1 cellular context compared by ENCODE assay signal in the genomic region with DNA sequence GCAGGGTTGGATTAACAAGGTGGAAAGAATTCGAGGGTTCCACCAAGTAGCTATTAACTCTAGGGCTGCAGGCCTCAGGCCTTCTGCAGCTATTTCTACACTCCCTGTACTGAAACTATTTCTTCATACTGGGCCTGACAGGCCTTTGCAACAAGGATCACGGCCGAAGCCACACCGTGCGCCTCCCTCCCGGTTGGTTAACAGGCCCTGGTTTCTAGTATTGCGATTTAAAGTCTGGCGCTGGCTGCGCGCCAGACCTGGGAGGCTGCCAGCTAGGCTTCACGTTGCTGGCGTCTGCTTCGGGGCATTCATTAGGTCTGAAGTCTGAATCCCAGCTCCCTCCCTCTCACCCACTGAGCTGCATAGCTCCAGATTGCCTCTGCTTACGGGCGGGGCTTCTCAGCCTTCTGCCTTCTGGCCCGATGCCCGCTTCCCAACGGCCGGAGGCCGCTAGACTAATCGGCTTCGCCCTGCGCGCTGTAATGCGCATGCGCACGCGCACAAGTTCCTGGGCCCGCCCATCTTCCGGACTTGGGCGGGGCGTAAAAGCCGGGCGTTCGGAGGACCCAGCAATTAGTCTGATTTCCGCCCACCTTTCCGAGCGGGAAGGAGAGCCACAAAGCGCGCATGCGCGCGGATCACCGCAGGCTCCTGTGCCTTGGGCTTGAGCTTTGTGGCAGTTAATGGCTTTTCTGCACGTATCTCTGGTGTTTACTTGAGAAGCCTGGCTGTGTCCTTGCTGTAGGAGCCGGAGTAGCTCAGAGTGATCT.
TF ChIP-seq lines count a peak whose summit lies in the region.

No MANE protein-coding gene starts in this region.

TF ChIP-seq in K562, 482 proteins besides CTCF, POLR2A, EP300 and RAD21 (continued from another document and continues in another):
- TF ChIP-seq NFYB (IDR thresholded peaks at IDR 0.05; ENCODE audit: extremely low read depth, insufficient read length) (no peak), RBM17 (IDR thresholded peaks at IDR 0.05; ENCODE audit: borderline replicate concordance, low read depth, low read length) (no peak), ZNF766 (CRISPR knock-in tag; conservative IDR thresholded peaks at IDR 0.05) (0 out of 2 replicates have a peak, but pooled peaks have one; percentile 13), ZNF668 (CRISPR knock-in tag; IDR thresholded peaks at IDR 0.05) (no peak), MYC (IDR thresholded peaks at IDR 0.05; ENCODE audit: low read depth, low read length) (peak; percentile 75), MYC (CRISPR knock-in tag; IDR thresholded peaks at IDR 0.05; ENCODE audit: borderline replicate concordance, low read depth) (no peak), LCOR (CRISPR knock-in tag; IDR thresholded peaks at IDR 0.05) (peak; percentile 77), HCFC1 (IDR thresholded peaks at IDR 0.05; ENCODE audit: low read depth, low read length) (no peak), JUNB (CRISPR knock-in tag; conservative IDR thresholded peaks at IDR 0.05) (no peak), SP2 (IDR thresholded peaks at IDR 0.05; ENCODE audit: extremely low read depth, low read depth, low read length, poor library complexity, severe bottlenecking) (no peak), TEAD4 (IDR thresholded peaks at IDR 0.05; ENCODE audit: low read length) (no peak), TEAD4 (CRISPR knock-in tag; IDR thresholded peaks at IDR 0.05; ENCODE audit: borderline replicate concordance) (no peak), DMBX1 (CRISPR knock-in tag; IDR thresholded peaks at IDR 0.05; ENCODE audit: borderline replicate concordance) (no peak), JUND (IDR thresholded peaks at IDR 0.05; ENCODE audit: borderline replicate concordance, low read depth, low read length) (peak; percentile 31; the same call in 1 of the 2 replicates), JUND (tag; IDR thresholded peaks at IDR 0.05; ENCODE audit: borderline replicate concordance, low read depth, low read length) (no peak; the same call in 2 of the 3 replicates), PRMT5 (CRISPR knock-in tag; IDR thresholded peaks at IDR 0.05) (0 out of 2 replicates have a peak, but pooled peaks have one; percentile 11), HDAC2 (IDR thresholded peaks at IDR 0.05) (no peak), ETV5 (CRISPR knock-in tag; IDR thresholded peaks at IDR 0.05; ENCODE audit: low read depth) (peak; percentile 51; the same call in 1 of the 2 replicates), ZNF121 (CRISPR knock-in tag; conservative IDR thresholded peaks at IDR 0.05) (no peak), BRD4 (IDR thresholded peaks at IDR 0.05) (no peak), ZNF717 (CRISPR knock-in tag; IDR thresholded peaks at IDR 0.05) (no peak), MAFF (IDR thresholded peaks at IDR 0.05; ENCODE audit: low read length) (no peak), ZNF551 (CRISPR knock-in tag; IDR thresholded peaks at IDR 0.05) (no peak), E2F3 (CRISPR knock-in tag; IDR thresholded peaks at IDR 0.05) (0 out of 2 replicates have a peak, but pooled peaks have one; percentile 55), ETS2 (tag; IDR thresholded peaks at IDR 0.05; ENCODE audit: borderline replicate concordance, poor library complexity, severe bottlenecking) (no peak)
- TF ChIP-seq, protein P1, sequence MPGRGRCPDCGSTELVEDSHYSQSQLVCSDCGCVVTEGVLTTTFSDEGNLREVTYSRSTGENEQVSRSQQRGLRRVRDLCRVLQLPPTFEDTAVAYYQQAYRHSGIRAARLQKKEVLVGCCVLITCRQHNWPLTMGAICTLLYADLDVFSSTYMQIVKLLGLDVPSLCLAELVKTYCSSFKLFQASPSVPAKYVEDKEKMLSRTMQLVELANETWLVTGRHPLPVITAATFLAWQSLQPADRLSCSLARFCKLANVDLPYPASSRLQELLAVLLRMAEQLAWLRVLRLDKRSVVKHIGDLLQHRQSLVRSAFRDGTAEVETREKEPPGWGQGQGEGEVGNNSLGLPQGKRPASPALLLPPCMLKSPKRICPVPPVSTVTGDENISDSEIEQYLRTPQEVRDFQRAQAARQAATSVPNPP (IDR thresholded peaks at IDR 0.05; ENCODE audit: borderline replicate concordance, insufficient read depth, insufficient read length): no peak
- TF ChIP-seq, protein P2, sequence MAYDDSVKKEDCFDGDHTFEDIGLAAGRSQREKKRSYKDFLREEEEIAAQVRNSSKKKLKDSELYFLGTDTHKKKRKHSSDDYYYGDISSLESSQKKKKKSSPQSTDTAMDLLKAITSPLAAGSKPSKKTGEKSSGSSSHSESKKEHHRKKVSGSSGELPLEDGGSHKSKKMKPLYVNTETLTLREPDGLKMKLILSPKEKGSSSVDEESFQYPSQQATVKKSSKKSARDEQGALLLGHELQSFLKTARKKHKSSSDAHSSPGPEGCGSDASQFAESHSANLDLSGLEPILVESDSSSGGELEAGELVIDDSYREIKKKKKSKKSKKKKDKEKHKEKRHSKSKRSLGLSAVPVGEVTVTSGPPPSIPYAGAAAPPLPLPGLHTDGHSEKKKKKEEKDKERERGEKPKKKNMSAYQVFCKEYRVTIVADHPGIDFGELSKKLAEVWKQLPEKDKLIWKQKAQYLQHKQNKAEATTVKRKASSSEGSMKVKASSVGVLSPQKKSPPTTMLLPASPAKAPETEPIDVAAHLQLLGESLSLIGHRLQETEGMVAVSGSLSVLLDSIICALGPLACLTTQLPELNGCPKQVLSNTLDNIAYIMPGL (CRISPR knock-in tag; IDR thresholded peaks at IDR 0.05): no peak
- TF ChIP-seq, protein P3, sequence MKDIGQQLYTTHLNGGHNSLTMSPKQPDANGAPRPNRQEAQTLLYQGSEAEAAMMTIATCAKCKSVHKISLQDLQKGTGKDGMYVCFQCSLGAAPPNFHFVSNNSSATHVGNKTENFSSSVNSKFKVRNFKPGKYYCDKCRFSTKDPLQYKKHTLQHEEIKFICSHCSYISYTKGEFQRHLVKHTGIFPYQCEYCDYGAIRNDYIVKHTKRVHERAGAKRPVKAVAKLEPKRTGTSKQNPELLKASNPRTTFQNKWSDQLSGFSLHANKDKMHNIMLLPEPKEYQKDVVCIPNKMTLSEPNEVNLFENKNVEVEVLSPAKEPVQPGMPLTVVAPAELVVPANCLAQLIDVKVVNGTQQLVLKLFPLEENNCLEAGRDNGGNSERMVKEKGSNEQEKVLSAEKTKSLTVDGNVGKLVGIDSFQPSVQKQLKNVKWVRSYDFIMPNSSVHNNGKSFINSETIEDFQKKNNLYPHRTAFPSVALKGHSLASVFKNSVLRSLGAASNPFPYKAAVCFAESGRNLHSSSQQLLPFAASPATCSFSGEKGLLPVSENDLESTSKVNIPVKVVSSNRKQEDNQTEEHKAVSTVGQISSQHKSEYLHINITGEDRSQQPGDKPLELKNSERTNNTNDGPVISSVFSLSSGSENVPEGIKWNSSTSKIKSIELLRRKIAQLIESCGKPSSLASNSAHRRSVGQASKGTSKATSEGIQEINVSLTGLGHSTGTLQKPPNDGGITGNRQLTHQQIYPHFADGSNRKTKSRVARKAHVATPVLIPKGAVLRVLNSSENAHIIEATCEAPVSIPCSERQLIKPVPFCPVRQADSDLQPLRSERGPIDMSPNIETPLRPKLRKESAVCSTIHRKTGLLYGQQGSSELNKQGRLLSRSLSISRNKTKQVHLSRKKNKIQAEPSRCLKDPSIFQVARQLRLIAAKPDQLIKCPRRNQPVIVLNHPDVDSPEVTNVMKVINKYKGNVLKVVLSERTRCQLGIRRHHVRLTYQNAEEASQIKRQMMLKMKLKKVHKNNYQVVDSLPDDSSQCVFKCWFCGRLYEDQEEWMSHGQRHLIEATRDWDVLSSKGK (CRISPR knock-in tag; IDR thresholded peaks at IDR 0.05): no peak
- TF ChIP-seq, protein P4, sequence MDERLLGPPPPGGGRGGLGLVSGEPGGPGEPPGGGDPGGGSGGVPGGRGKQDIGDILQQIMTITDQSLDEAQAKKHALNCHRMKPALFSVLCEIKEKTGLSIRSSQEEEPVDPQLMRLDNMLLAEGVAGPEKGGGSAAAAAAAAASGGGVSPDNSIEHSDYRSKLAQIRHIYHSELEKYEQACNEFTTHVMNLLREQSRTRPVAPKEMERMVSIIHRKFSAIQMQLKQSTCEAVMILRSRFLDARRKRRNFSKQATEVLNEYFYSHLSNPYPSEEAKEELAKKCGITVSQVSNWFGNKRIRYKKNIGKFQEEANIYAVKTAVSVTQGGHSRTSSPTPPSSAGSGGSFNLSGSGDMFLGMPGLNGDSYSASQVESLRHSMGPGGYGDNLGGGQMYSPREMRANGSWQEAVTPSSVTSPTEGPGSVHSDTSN (CRISPR knock-in tag; IDR thresholded peaks at IDR 0.05; ENCODE audit: low read depth): no peak
- TF ChIP-seq, protein P4 (tag; conservative IDR thresholded peaks at IDR 0.05; ENCODE audit: low read depth): no peak
- TF ChIP-seq, protein P5, sequence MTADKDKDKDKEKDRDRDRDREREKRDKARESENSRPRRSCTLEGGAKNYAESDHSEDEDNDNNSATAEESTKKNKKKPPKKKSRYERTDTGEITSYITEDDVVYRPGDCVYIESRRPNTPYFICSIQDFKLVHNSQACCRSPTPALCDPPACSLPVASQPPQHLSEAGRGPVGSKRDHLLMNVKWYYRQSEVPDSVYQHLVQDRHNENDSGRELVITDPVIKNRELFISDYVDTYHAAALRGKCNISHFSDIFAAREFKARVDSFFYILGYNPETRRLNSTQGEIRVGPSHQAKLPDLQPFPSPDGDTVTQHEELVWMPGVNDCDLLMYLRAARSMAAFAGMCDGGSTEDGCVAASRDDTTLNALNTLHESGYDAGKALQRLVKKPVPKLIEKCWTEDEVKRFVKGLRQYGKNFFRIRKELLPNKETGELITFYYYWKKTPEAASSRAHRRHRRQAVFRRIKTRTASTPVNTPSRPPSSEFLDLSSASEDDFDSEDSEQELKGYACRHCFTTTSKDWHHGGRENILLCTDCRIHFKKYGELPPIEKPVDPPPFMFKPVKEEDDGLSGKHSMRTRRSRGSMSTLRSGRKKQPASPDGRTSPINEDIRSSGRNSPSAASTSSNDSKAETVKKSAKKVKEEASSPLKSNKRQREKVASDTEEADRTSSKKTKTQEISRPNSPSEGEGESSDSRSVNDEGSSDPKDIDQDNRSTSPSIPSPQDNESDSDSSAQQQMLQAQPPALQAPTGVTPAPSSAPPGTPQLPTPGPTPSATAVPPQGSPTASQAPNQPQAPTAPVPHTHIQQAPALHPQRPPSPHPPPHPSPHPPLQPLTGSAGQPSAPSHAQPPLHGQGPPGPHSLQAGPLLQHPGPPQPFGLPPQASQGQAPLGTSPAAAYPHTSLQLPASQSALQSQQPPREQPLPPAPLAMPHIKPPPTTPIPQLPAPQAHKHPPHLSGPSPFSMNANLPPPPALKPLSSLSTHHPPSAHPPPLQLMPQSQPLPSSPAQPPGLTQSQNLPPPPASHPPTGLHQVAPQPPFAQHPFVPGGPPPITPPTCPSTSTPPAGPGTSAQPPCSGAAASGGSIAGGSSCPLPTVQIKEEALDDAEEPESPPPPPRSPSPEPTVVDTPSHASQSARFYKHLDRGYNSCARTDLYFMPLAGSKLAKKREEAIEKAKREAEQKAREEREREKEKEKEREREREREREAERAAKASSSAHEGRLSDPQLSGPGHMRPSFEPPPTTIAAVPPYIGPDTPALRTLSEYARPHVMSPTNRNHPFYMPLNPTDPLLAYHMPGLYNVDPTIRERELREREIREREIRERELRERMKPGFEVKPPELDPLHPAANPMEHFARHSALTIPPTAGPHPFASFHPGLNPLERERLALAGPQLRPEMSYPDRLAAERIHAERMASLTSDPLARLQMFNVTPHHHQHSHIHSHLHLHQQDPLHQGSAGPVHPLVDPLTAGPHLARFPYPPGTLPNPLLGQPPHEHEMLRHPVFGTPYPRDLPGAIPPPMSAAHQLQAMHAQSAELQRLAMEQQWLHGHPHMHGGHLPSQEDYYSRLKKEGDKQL (CRISPR knock-in tag; IDR thresholded peaks at IDR 0.05; ENCODE audit: borderline replicate concordance): no peak
- TF ChIP-seq, protein P6, sequence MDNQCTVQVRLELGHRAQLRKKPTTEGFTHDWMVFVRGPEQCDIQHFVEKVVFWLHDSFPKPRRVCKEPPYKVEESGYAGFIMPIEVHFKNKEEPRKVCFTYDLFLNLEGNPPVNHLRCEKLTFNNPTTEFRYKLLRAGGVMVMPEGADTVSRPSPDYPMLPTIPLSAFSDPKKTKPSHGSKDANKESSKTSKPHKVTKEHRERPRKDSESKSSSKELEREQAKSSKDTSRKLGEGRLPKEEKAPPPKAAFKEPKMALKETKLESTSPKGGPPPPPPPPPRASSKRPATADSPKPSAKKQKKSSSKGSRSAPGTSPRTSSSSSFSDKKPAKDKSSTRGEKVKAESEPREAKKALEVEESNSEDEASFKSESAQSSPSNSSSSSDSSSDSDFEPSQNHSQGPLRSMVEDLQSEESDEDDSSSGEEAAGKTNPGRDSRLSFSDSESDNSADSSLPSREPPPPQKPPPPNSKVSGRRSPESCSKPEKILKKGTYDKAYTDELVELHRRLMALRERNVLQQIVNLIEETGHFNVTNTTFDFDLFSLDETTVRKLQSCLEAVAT (IDR thresholded peaks at IDR 0.05): no peak
